Comparison of ENCODE assay signal across 15 cellular contexts in the genomic region with DNA sequence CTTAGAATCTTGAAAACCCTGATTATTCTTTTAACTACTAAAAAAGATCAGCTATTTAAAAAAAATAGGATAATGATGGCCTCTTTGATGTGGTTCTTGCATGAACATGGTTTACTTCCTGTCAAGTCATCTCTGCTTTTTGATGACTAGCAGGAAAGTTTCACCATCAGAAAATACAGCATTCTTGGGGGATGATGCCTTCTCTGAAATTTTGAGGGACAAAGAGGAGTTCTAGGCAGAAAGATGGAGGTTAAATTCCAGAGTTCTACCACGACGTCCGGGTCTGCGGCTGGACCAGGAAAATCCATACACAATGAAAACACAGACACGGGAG.
DNase-seq lines count a peak whose midpoint lies in the region; ATAC-seq, FAIRE-seq and TF ChIP-seq lines count a peak whose summit lies in the region.
"Had no signal": no experiment of that assay in that cellular context is flagged by ENCODE, and none has a peak within 500 bp of the region (broad histone marks: within the 10 kb centered on the region; RNA-seq: fewer than 3 reads in every experiment).

No MANE protein-coding gene starts in this region.

- POLR2A ChIA-PET in activated CD4-positive, alpha-beta T cell treated with anti-CD3 and anti-CD28 coated beads, Interleukin-2, amount 10 ng/mL, durations not matched to agents 7 days and 5 days (lab: Charles Lee) = no interaction called here
- POLR2A ChIA-PET in naive thymus-derived CD8-positive, alpha-beta T cell (lab: Charles Lee) = interaction anchor here (0.7 to 1.1 kb wide), 3 partner anchors 9 to 60 kb away, joined by 3 read pairs; no protein-coding TSS in a partner anchor

- no peaks in the 10 kb centered on the region for H3K36me3 ChIP-seq in astrocyte (ENCODE audit: insufficient read depth, low read length)
- H3K36me3 ChIP-seq: SJSA1 had no signal

- H3K27ac Mint-ChIP-seq in activated CD4-positive, alpha-beta T cell treated with anti-CD3 and anti-CD28 coated beads, Interleukin-2, amount 10 ng/mL, durations not matched to agents 7 days and 5 days = peak overlapping the region; percentile 55
- H3K27ac Mint-ChIP-seq in astrocyte (ENCODE audit: unreplicated experiment) = peak overlapping the region; percentile 82
- peak overlapping the region in 3 of 10 donors; percentile 10 to 23 (median 16) for H3K27ac Mint-ChIP-seq in naive thymus-derived CD8-positive, alpha-beta T cell

- peak; percentile 19 for DNase-seq in activated CD4-positive, alpha-beta T cell treated with anti-CD3 and anti-CD28 coated beads, Interleukin-2, amount 10 ng/mL, durations not matched to agents 7 days and 5 days
- no peak for DNase-seq in activated CD4-positive, alpha-beta T cell treated with anti-CD3 and anti-CD28 coated beads, Interleukin-2, amount 50 U/mL, for 48 hours
- DNase-seq in NCI-H226 = peak; percentile 58
- DNase-seq in astrocyte (ENCODE audit: low read depth) = peak; percentile 5
- peak in 3 of 10 donors; percentile 41 to 59 (median 54) for DNase-seq in naive thymus-derived CD8-positive, alpha-beta T cell
- DNase-seq in left cardiac atrium = no peak
- DNase-seq in DMS79 (lab: John Stamatoyannopoulos, UW) = no peak
- DNase-seq: activated CD4-positive, alpha-beta T cell treated with anti-CD3 and anti-CD28 coated beads, Interleukin-2, amount 50 U/mL, for 1 hour; mucosa of descending colon; NCI-H69; psoas muscle had no signal

- H3K4me3 ChIP-seq in astrocyte (ENCODE audit: insufficient read depth, low read depth, low read length) = no peak overlapping the region
- H3K4me3 ChIP-seq: mucosa of descending colon, psoas muscle, SJSA1 had no signal

- no peak for FAIRE-seq in astrocyte (lab: Jason Lieb, UNC)
- FAIRE-seq: endometrium had no signal

- no peak for TF ChIP-seq CTCF in astrocyte (IDR thresholded peaks at IDR 0.05; ENCODE audit: insufficient read depth, low read depth, low read length)

- H3K9me3 ChIP-seq in astrocyte (ENCODE audit: insufficient read depth, low read depth, low read length) = no peaks in the 10 kb centered on the region
- H3K9me3 ChIP-seq: mucosa of descending colon, psoas muscle, SJSA1 had no signal

- peaks cover 9% of the 10 kb centered on the region for H3K27me3 Mint-ChIP-seq in activated CD4-positive, alpha-beta T cell treated with anti-CD3 and anti-CD28 coated beads, Interleukin-2, amount 10 ng/mL, durations not matched to agents 7 days and 5 days
- H3K27me3 Mint-ChIP-seq in astrocyte (ENCODE audit: low read depth, unreplicated experiment) = no peaks in the 10 kb centered on the region
- peaks cover 0 to 2% (median 0%) of the 10 kb centered on the region in 5 donors for H3K27me3 Mint-ChIP-seq in naive thymus-derived CD8-positive, alpha-beta T cell

- no peaks in the 10 kb centered on the region for H3K27me3 ChIP-seq in astrocyte (ENCODE audit: insufficient read depth, low read length)
- H3K27me3 ChIP-seq: SJSA1 had no signal

- no peak overlapping the region for H3K27ac ChIP-seq in astrocyte (ENCODE audit: low read depth, low read length)
- H3K27ac ChIP-seq: HL-60, psoas muscle, SJSA1 had no signal

- peaks cover 18% of the 10 kb centered on the region for H3K4me1 Mint-ChIP-seq in activated CD4-positive, alpha-beta T cell treated with anti-CD3 and anti-CD28 coated beads, Interleukin-2, amount 10 ng/mL, durations not matched to agents 7 days and 5 days
- peaks cover 18% of the 10 kb centered on the region for H3K4me1 Mint-ChIP-seq in astrocyte (ENCODE audit: low read depth, unreplicated experiment)
- H3K4me1 Mint-ChIP-seq in naive thymus-derived CD8-positive, alpha-beta T cell = peaks cover 14 to 20% (median 20%) of the 10 kb centered on the region in 4 donors

- ATAC-seq in naive thymus-derived CD8-positive, alpha-beta T cell = peak; percentile 55 to 62
- no peak for ATAC-seq in left cardiac atrium
- ATAC-seq in GM19452 (IDR thresholded peaks at IDR 0.05; ENCODE audit: unreplicated experiment) = no peak
- ATAC-seq: mucosa of descending colon, psoas muscle had no signal

- H3K79me2 ChIP-seq in astrocyte (ENCODE audit: insufficient read depth, low read length) = no peaks in the 10 kb centered on the region

- H3K4me2 ChIP-seq in astrocyte (ENCODE audit: low read length) = no peak overlapping the region

- no peak overlapping the region for H3K4me3 Mint-ChIP-seq in activated CD4-positive, alpha-beta T cell treated with anti-CD3 and anti-CD28 coated beads, Interleukin-2, amount 10 ng/mL, durations not matched to agents 7 days and 5 days
- no peak overlapping the region for H3K4me3 Mint-ChIP-seq in astrocyte (ENCODE audit: unreplicated experiment)
- peak overlapping the region in 5 of 10 donors; percentile 4 to 60 (median 37) for H3K4me3 Mint-ChIP-seq in naive thymus-derived CD8-positive, alpha-beta T cell

- CTCF ChIA-PET in activated CD4-positive, alpha-beta T cell treated with anti-CD3 and anti-CD28 coated beads, Interleukin-2, amount 10 ng/mL, durations not matched to agents 7 days and 5 days (lab: Charles Lee) = interaction anchor here (1.1 kb wide), 1 partner anchor 21 kb away, joined by 4 read pairs; no protein-coding TSS in a partner anchor

- no peak overlapping the region for H3K9ac ChIP-seq in astrocyte (ENCODE audit: low read length)

- H4K20me1 ChIP-seq in astrocyte (ENCODE audit: insufficient read depth, low read length) = no peaks in the 10 kb centered on the region

- intact Hi-C loops in left cardiac atrium (cut with DNase I) = no loop called here

- no peaks in the 10 kb centered on the region for H3K4me1 ChIP-seq in astrocyte (ENCODE audit: insufficient read depth, low read length)
- H3K4me1 ChIP-seq: psoas muscle, SJSA1 had no signal

- no peak overlapping the region for H2AFZ ChIP-seq in astrocyte (ENCODE audit: low read depth, low read length)

- peaks cover 2% of the 10 kb centered on the region for H3K36me3 Mint-ChIP-seq in activated CD4-positive, alpha-beta T cell treated with anti-CD3 and anti-CD28 coated beads, Interleukin-2, amount 10 ng/mL, durations not matched to agents 7 days and 5 days (ENCODE audit: low read depth)
- no peaks in the 10 kb centered on the region for H3K36me3 Mint-ChIP-seq in astrocyte (ENCODE audit: low read depth, unreplicated experiment)
- no peaks in the 10 kb centered on the region for H3K36me3 Mint-ChIP-seq in naive thymus-derived CD8-positive, alpha-beta T cell

- H3K9me3 Mint-ChIP-seq in activated CD4-positive, alpha-beta T cell treated with anti-CD3 and anti-CD28 coated beads, Interleukin-2, amount 10 ng/mL, durations not matched to agents 7 days and 5 days = peaks cover 2% of the 10 kb centered on the region
- no peaks in the 10 kb centered on the region for H3K9me3 Mint-ChIP-seq in astrocyte (ENCODE audit: unreplicated experiment)
- no peaks in the 10 kb centered on the region for H3K9me3 Mint-ChIP-seq in naive thymus-derived CD8-positive, alpha-beta T cell

Comparison
In these comparisons a context has a peak if more than half of its experiments do, and no peak if none do; other contexts are left out.
1. DNase-seq: peak in activated CD4-positive, alpha-beta T cell treated with anti-CD3 and anti-CD28 coated beads, Interleukin-2, amount 10 ng/mL, durations not matched to agents 7 days and 5 days (single experiment), NCI-H226 (single experiment) and astrocyte (single experiment); none in activated CD4-positive, alpha-beta T cell treated with anti-CD3 and anti-CD28 coated beads, Interleukin-2, amount 50 U/mL, for 48 hours (0 of 2), left cardiac atrium (single experiment) and DMS79 (single experiment).
2. ATAC-seq: peak in naive thymus-derived CD8-positive, alpha-beta T cell (2 of 2); none in left cardiac atrium (0 of 2) and GM19452 (single experiment).